ENCODE assay signal across 8 cellular contexts in the genomic region with DNA sequence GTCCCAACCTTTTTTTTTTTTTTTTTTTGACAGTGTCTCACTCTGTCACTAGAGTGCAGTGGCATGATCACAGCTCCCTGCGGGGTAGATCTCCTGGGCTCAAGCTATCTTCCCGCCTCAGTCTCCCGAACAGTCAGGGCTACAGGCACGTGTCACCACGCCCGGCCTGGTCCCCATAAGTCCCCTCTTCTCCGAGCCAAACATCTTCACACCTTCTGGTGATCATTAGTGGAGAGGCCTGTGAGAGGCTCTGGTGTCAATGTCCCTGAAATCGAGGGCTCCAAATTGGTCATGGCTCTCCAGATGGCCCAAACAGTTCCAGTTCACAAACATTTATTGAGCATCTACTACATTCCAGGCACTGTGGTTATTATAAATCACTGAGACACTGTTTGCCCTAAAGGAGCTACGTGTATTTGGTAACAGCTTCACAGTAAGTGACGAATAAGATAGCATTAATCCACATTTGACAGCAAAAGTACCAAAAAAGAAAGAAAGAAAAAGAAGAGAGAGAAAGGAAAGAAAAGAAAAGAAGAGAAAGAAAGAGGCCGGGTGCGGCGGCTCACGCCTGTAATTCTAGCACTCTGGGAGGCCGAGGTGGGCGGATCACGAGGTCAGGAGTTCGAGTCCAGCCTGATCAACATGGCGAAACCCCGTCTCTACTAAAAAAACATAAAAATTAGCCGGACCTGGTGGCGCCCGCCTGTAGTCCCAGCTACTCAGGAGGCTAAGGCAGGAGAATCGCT. TPM values are rescaled to one million over a fixed set of nuclear protein-coding genes. Genes with fewer than 3 reads are reported as not detected.
DNase-seq lines count a peak whose midpoint lies in the region; ATAC-seq and TF ChIP-seq lines count a peak whose summit lies in the region.

No MANE protein-coding gene starts in this region.

- no peaks in the 10 kb centered on the region for H3K9me3 Mint-ChIP-seq in activated T-helper 1 cell treated with anti-CD3 and anti-CD28 coated beads, Interleukin-12 subunit alpha, Interleukin-12 subunit beta, Interleukin-2, Interleukin-4 antibody, amounts not matched to agents 30 ng/mL and 10 ng/mL and 1 ng/mL, durations not matched to agents 14 hours and 24 hours and 36 hours

- no peak for DNase-seq in HL-60 (ENCODE audit: low read depth in 1 of 2, low spot score in 1 of 2)
- no peak for DNase-seq in activated T-helper 1 cell treated with anti-CD3 and anti-CD28 coated beads, Interleukin-12 subunit alpha, Interleukin-12 subunit beta, Interleukin-2, Interleukin-4 antibody, amounts not matched to agents 30 ng/mL and 10 ng/mL and 1 ng/mL, durations not matched to agents 14 hours and 24 hours and 36 hours (ENCODE audit: low spot score)
- DNase-seq in stimulated activated CD8-positive, alpha-beta memory T cell treated with anti-CD3 and anti-CD28 coated beads, Interleukin-4, amount 100 ng/mL, for 48 hours = peak; percentile 46
- no peak for DNase-seq in NCI-H510A treated with DMSO at 0.1 percent for 48 hours (lab: John Stamatoyannopoulos, UW)
- no peak for DNase-seq in NCI-H1092 (lab: John Stamatoyannopoulos, UW)
- no peak for DNase-seq in NCI-H2107 treated with DMSO at 0.1 percent for 48 hours (lab: John Stamatoyannopoulos, UW; ENCODE audit: unreplicated experiment)

- H3K4me1 Mint-ChIP-seq in activated T-helper 1 cell treated with anti-CD3 and anti-CD28 coated beads, Interleukin-12 subunit alpha, Interleukin-12 subunit beta, Interleukin-2, Interleukin-4 antibody, amounts not matched to agents 30 ng/mL and 10 ng/mL and 1 ng/mL, durations not matched to agents 14 hours and 24 hours and 36 hours (ENCODE audit: low read depth) = peaks cover 21% of the 10 kb centered on the region

- peaks cover 5% of the 10 kb centered on the region for H3K27me3 Mint-ChIP-seq in activated T-helper 1 cell treated with anti-CD3 and anti-CD28 coated beads, Interleukin-12 subunit alpha, Interleukin-12 subunit beta, Interleukin-2, Interleukin-4 antibody, amounts not matched to agents 30 ng/mL and 10 ng/mL and 1 ng/mL, durations not matched to agents 14 hours and 24 hours and 36 hours (ENCODE audit: insufficient read depth)

- peak overlapping the region; percentile 97 for H3K27ac Mint-ChIP-seq in activated T-helper 1 cell treated with anti-CD3 and anti-CD28 coated beads, Interleukin-12 subunit alpha, Interleukin-12 subunit beta, Interleukin-2, Interleukin-4 antibody, amounts not matched to agents 30 ng/mL and 10 ng/mL and 1 ng/mL, durations not matched to agents 14 hours and 24 hours and 36 hours

- H3K4me3 Mint-ChIP-seq in activated T-helper 1 cell treated with anti-CD3 and anti-CD28 coated beads, Interleukin-12 subunit alpha, Interleukin-12 subunit beta, Interleukin-2, Interleukin-4 antibody, amounts not matched to agents 30 ng/mL and 10 ng/mL and 1 ng/mL, durations not matched to agents 14 hours and 24 hours and 36 hours = peak overlapping the region; percentile 98

- intact Hi-C loops in activated T-helper 1 cell treated with anti-CD3 and anti-CD28 coated beads, Interleukin-12 subunit alpha, Interleukin-12 subunit beta, Interleukin-2, Interleukin-4 antibody, amounts not matched to agents 30 ng/mL and 10 ng/mL and 1 ng/mL, durations not matched to agents 14 hours and 24 hours and 36 hours (cut with micrococcal nuclease) = loop anchor here (1.0 to 10.0 kb wide), 8 partner anchors 28 to 930 kb away; a partner anchor contains a TSS

- peaks cover 16% of the 10 kb centered on the region for H3K36me3 Mint-ChIP-seq in activated T-helper 1 cell treated with anti-CD3 and anti-CD28 coated beads, Interleukin-12 subunit alpha, Interleukin-12 subunit beta, Interleukin-2, Interleukin-4 antibody, amounts not matched to agents 30 ng/mL and 10 ng/mL and 1 ng/mL, durations not matched to agents 14 hours and 24 hours and 36 hours (ENCODE audit: low read depth)

- TF ChIP-seq CTCF in HL-60 (IDR thresholded peaks at IDR 0.05; ENCODE audit: insufficient read depth, low read length) = no peak

- peak overlapping the region; percentile 88 for H3K27ac ChIP-seq in HL-60 (replicated peaks)

- no peaks in the 10 kb centered on the region for H3K27me3 ChIP-seq in HL-60 (ENCODE audit: insufficient read depth, poor library complexity, severe bottlenecking)

- no peak for ATAC-seq in GM19467 (IDR thresholded peaks at IDR 0.05; ENCODE audit: unreplicated experiment)

- peak overlapping the region; percentile 91 for H3K4me3 ChIP-seq in HL-60 (replicated peaks; ENCODE audit: insufficient read depth, low read length)
- peak overlapping the region; percentile 100 for H3K4me3 ChIP-seq in iPS-11a (ENCODE audit: low read depth, low read length)

RNA-seq across cellular contexts. Expression of a gene that starts 0.9 kb away (rescaled TPM):
- 117 and 127 TPM in 2 replicates for total RNA-seq in activated T-helper 1 cell treated with anti-CD3 and anti-CD28 coated beads, Interleukin-12 subunit alpha, Interleukin-12 subunit beta, Interleukin-2, Interleukin-4 antibody, amounts not matched to agents 30 ng/mL and 10 ng/mL and 1 ng/mL, durations not matched to agents 14 hours and 24 hours and 36 hours

RNA-seq across cellular contexts. Expression of a gene that starts 8.1 kb away (rescaled TPM):
- total RNA-seq in activated T-helper 1 cell treated with anti-CD3 and anti-CD28 coated beads, Interleukin-12 subunit alpha, Interleukin-12 subunit beta, Interleukin-2, Interleukin-4 antibody, amounts not matched to agents 30 ng/mL and 10 ng/mL and 1 ng/mL, durations not matched to agents 14 hours and 24 hours and 36 hours = not detected in 2 replicates

RNA-seq across cellular contexts. Expression of a gene that starts 28.0 kb away (rescaled TPM):
- total RNA-seq in activated T-helper 1 cell treated with anti-CD3 and anti-CD28 coated beads, Interleukin-12 subunit alpha, Interleukin-12 subunit beta, Interleukin-2, Interleukin-4 antibody, amounts not matched to agents 30 ng/mL and 10 ng/mL and 1 ng/mL, durations not matched to agents 14 hours and 24 hours and 36 hours = 31.1 and 34.2 TPM in 2 replicates

RNA-seq across cellular contexts. Expression of a gene that starts 56.0 kb away (rescaled TPM):
- 0.23 and 0.59 TPM in 2 replicates for total RNA-seq in activated T-helper 1 cell treated with anti-CD3 and anti-CD28 coated beads, Interleukin-12 subunit alpha, Interleukin-12 subunit beta, Interleukin-2, Interleukin-4 antibody, amounts not matched to agents 30 ng/mL and 10 ng/mL and 1 ng/mL, durations not matched to agents 14 hours and 24 hours and 36 hours
